ENCODE assay signal across 8 cellular contexts in the genomic region with DNA sequence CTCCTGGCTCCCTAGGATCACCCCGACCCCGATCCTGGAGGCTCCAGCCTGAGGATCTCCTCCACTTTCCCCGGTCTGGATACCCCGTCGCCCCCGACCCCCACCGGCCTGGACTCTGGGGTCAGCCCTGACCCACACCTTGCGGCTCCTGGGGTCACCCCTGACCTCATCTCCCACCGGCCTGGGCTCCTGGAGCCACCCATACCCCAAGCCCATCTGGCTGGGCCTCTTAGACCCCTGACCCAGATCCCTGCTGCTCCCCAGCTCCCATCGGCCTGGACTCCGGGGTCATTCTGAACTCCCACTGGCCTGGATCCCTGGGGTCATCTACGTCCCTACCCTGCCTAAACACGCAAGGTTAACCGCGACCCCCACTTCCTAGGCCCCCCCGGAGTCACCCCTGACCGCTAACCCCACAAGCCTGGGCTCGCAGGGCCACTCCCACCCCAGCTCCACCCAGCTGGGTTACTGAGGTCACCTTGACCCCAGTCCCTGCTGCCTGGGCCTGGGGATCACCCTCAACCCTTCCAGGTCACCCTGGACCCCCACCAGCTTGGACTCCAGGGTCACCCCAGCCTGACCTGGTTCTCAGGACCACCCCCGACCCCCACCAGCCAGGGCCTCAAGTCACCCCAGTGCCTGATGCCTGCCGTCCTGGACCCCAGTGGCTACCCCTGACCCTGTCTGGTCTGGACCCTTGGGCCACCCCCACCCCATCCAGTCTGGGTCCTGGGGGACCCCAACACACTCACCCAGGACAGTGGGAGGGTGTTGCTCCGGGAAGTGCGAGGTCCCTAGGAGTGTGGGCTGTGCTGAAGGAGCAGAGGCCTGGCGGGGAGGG. TPM values are rescaled to one million over a fixed set of nuclear protein-coding genes. Genes with fewer than 3 reads are reported as not detected.
A peak's percentile ranks its signal among the peaks of the same experiment; 100 is the strongest.
DNase-seq lines count a peak whose midpoint lies in the region; ATAC-seq and TF ChIP-seq lines count a peak whose summit lies in the region.

No MANE protein-coding gene starts in this region.

- H2BK5ac ChIP-seq in neuronal stem cell (ENCODE audit: low read length) = no peak overlapping the region

- H4K8ac ChIP-seq in neuronal stem cell (ENCODE audit: low read depth, low read length) = no peak overlapping the region

- intact Hi-C loops in activated CD8-positive, alpha-beta T cell treated with anti-CD3 and anti-CD28 coated beads for 36 hours (cut with micrococcal nuclease) = loop anchor here (5.0 kb wide), 1 partner anchor 64 kb away; no protein-coding TSS in a partner anchor

- H3K27ac ChIP-seq in neuronal stem cell (replicated peaks; ENCODE audit: low read length) = no peak overlapping the region

- CTCF ChIA-PET in activated CD8-positive, alpha-beta T cell treated with anti-CD3 and anti-CD28 coated beads for 36 hours (lab: Charles Lee) = interaction anchor here (1.0 to 2.4 kb wide), 3 partner anchors 41 to 115 kb away, joined by 3 to 15 read pairs (median 3); no protein-coding TSS in a partner anchor

- peak overlapping the region; percentile 86 for H3K9ac ChIP-seq in neuronal stem cell (ENCODE audit: low read depth, low read length, poor library complexity)

- no peak overlapping the region for H2BK12ac ChIP-seq in neuronal stem cell (ENCODE audit: low read length)

- ATAC-seq in activated CD8-positive, alpha-beta T cell treated with anti-CD3 and anti-CD28 coated beads for 36 hours = no peak
- peak; percentile 58 for ATAC-seq in esophagus mucosa

- peak overlapping the region; percentile 89 for H3K4me3 Mint-ChIP-seq in activated CD8-positive, alpha-beta T cell treated with anti-CD3 and anti-CD28 coated beads for 36 hours

- no peak for TF ChIP-seq CTCF in activated CD8-positive, alpha-beta T cell treated with anti-CD3 and anti-CD28 coated beads for 36 hours (IDR thresholded peaks at IDR 0.05)

- H2AK5ac ChIP-seq in neuronal stem cell (ENCODE audit: low read depth, low read length) = peak overlapping the region; percentile 99

- H3K27me3 ChIP-seq in neuronal stem cell (ENCODE audit: control insufficient read depth in 3 of 3, insufficient read depth in 3 of 3, low read depth in 1 of 3, low read length in 3 of 3) = peaks cover 0 to 5% (median 0%) of the 10 kb centered on the region in 3 experiments

- peaks cover 16% of the 10 kb centered on the region for H3K36me3 Mint-ChIP-seq in activated CD8-positive, alpha-beta T cell treated with anti-CD3 and anti-CD28 coated beads for 36 hours (ENCODE audit: low read depth)

- H3K79me1 ChIP-seq in neuronal stem cell (ENCODE audit: low read depth, low read length) = peaks cover 14% of the 10 kb centered on the region

- H3K4me1 ChIP-seq in neuronal stem cell (ENCODE audit: control insufficient read depth in 2 of 2, insufficient read depth in 1 of 2, low read depth in 1 of 2, low read length in 2 of 2) = peaks cover 6 to 9% of the 10 kb centered on the region in 2 donors

- DNase-seq in DMS 273 (lab: John Stamatoyannopoulos, UW; ENCODE audit: unreplicated experiment) (peak; percentile 43), DMS 273 treated with DMSO at 0.1 percent for 48 hours (lab: John Stamatoyannopoulos, UW) (no peak), neuronal stem cell (ENCODE audit: low spot score) (no peak), T1000 (lab: John Stamatoyannopoulos, UW) (no peak), GF-D8 (lab: John Stamatoyannopoulos, UW) (no peak), NCI-H2029 treated with DMSO at 0.1 percent for 48 hours (lab: John Stamatoyannopoulos, UW) (no peak)
- DNase-seq in activated CD8-positive, alpha-beta T cell treated with anti-CD3 and anti-CD28 coated beads for 36 hours = peak; percentile 37

- no peak overlapping the region for H2BK120ac ChIP-seq in neuronal stem cell (ENCODE audit: low read depth, low read length)

- H3K36me3 ChIP-seq in neuronal stem cell (replicated peaks in 1 of 2; ENCODE audit: control insufficient read depth in 2 of 2, insufficient read depth in 2 of 2, low read length in 2 of 2) = peaks cover 0 to 20% of the 10 kb centered on the region in 2 donors

- H4K91ac ChIP-seq in neuronal stem cell (ENCODE audit: low read depth, low read length, poor library complexity) = no peak overlapping the region

- peaks cover 2 to 6% of the 10 kb centered on the region in 2 donors for H3K9me3 ChIP-seq in neuronal stem cell (replicated peaks in 1 of 2; ENCODE audit: control insufficient read depth in 2 of 2, insufficient read depth in 1 of 2, low read depth in 1 of 2, low read length in 2 of 2)

- H3K27me3 Mint-ChIP-seq in activated CD8-positive, alpha-beta T cell treated with anti-CD3 and anti-CD28 coated beads for 36 hours = no peaks in the 10 kb centered on the region

- H3K4me3 ChIP-seq in neuronal stem cell (ENCODE audit: low read length in 2 of 2) = peak overlapping the region; percentile 99 to 100

- H3K23ac ChIP-seq in neuronal stem cell (ENCODE audit: low read depth, low read length, poor library complexity) = peak overlapping the region; percentile 93

- peaks cover 32% of the 10 kb centered on the region for H3K4me1 Mint-ChIP-seq in activated CD8-positive, alpha-beta T cell treated with anti-CD3 and anti-CD28 coated beads for 36 hours (ENCODE audit: low read depth)

- H3K27ac Mint-ChIP-seq in activated CD8-positive, alpha-beta T cell treated with anti-CD3 and anti-CD28 coated beads for 36 hours = peak overlapping the region; percentile 97

- no peaks in the 10 kb centered on the region for H3K9me3 Mint-ChIP-seq in activated CD8-positive, alpha-beta T cell treated with anti-CD3 and anti-CD28 coated beads for 36 hours

- H3K18ac ChIP-seq in neuronal stem cell (ENCODE audit: low read length) = peak overlapping the region; percentile 76

- peak overlapping the region; percentile 38 for H3K14ac ChIP-seq in neuronal stem cell (ENCODE audit: low read length)

- H2AFZ ChIP-seq in neuronal stem cell (ENCODE audit: low read length) = no peak overlapping the region

- no peak overlapping the region for H3K4ac ChIP-seq in neuronal stem cell (ENCODE audit: low read length)

- H3K4me2 ChIP-seq in neuronal stem cell (ENCODE audit: insufficient read depth, low read length, poor library complexity, severe bottlenecking) = peak overlapping the region; percentile 94

- H2BK15ac ChIP-seq in neuronal stem cell (ENCODE audit: low read length) = peak overlapping the region; percentile 58

- WGBS in neuronal stem cell (ENCODE audit: extremely low coverage in 2 of 2, insufficient read length in 2 of 2, insufficient replicate concordance in 1 of 2), 2 donors = no CpG with 5 or more reads among the region's 23 CpGs

- POLR2A ChIA-PET in activated CD8-positive, alpha-beta T cell treated with anti-CD3 and anti-CD28 coated beads for 36 hours (lab: Charles Lee) = interaction anchor here (0.9 to 4.3 kb wide), 5 partner anchors 41 to 92 kb away, joined by 3 to 62 read pairs (median 4); a partner anchor contains a TSS

RNA-seq across cellular contexts. Expression of a gene that starts 1.2 kb away (rescaled TPM):
- total RNA-seq in activated CD8-positive, alpha-beta T cell treated with anti-CD3 and anti-CD28 coated beads for 36 hours = 10 to 100 TPM; 38.5 to 39.6 TPM
- total RNA-seq in esophagus mucosa = 21.7 TPM
- 7.6 TPM for polyA plus RNA-seq in neuronal stem cell (2013, experiment 1 of 2)
- polyA plus RNA-seq in neuronal stem cell (2013, experiment 2 of 2) = 8.2 TPM

Comparison
In these comparisons a context has a peak if more than half of its experiments do, and no peak if none do; other contexts are left out.
1. DNase-seq: peak in DMS 273 (single experiment) and activated CD8-positive, alpha-beta T cell treated with anti-CD3 and anti-CD28 coated beads for 36 hours (single experiment); none in DMS 273 treated with DMSO at 0.1 percent for 48 hours (single experiment), neuronal stem cell (single experiment), T1000 (single experiment), GF-D8 (single experiment) and NCI-H2029 treated with DMSO at 0.1 percent for 48 hours (single experiment).